33 cellular contexts compared by ENCODE assay signal in genomic region chr1:15118579-15118978, GRCh38. TPM values are rescaled to one million over a fixed set of nuclear protein-coding genes. Genes with fewer than 3 reads are reported as not detected.
"Had no signal": no experiment of that assay in that cellular context is flagged by ENCODE, and none has a peak within 500 bp of the region (broad histone marks: within the 10 kb centered on the region; RNA-seq: fewer than 3 reads in every experiment).

No MANE protein-coding gene starts in this region.

- H3K9me3 Mint-ChIP-seq: activated B cell treated with CpG ODN at 0.5 μM for 24 hours; activated CD4-positive, alpha-beta memory T cell treated with anti-CD3 and anti-CD28 coated beads, Interleukin-2, amount 10 ng/mL, durations not matched to agents 7 days and 5 days; activated CD4-positive, alpha-beta T cell treated with anti-CD3 and anti-CD28 coated beads, Interleukin-2, amount 10 ng/mL, durations not matched to agents 7 days and 5 days; activated naive CD4-positive, alpha-beta T cell treated with anti-CD3 and anti-CD28 coated beads, Interleukin-2, amount 10 ng/mL, durations not matched to agents 7 days and 5 days; activated naive CD4-positive, alpha-beta T cell treated with anti-CD3 and anti-CD28 coated beads, Interleukin-2, amount 50 U/mL, for 24 hours; activated naive CD8-positive, alpha-beta T cell treated with anti-CD3 and anti-CD28 coated beads, Interleukin-2, amount 10 ng/mL, durations not matched to agents 7 days and 5 days; activated naive CD8-positive, alpha-beta T cell treated with anti-CD3 and anti-CD28 coated beads, Interleukin-2, amount 50 U/mL, for 24 hours; activated T-cell treated with anti-CD3 and anti-CD28 coated beads, Interleukin-2, amount 50 U/mL, for 24 hours; activated T-helper 2 cell treated with anti-CD3 and anti-CD28 coated beads, Interferon-gamma antibody, Interleukin-2, Interleukin-4, amounts not matched to agents 10 μg/mL and 5 μg/mL and 100 μg/mL, durations not matched to agents 14 hours and 24 hours and 36 hours; T-helper 1 cell treated with Interleukin-12 subunit alpha and Interleukin-12 subunit beta and Interleukin-4 antibody, amounts not matched to agents 30 μg/mL and 1 μg/mL, for 36 hours; T-helper 2 cell treated with Interferon-gamma antibody and Interleukin-4, amounts not matched to agents 5 μg/mL and 100 μg/mL, for 36 hours had no signal

- H3K36me3 Mint-ChIP-seq: activated CD8-positive, alpha-beta memory T cell treated with anti-CD3 and anti-CD28 coated beads, Interleukin-2, amount 10 ng/mL, durations not matched to agents 7 days and 5 days; activated naive CD4-positive, alpha-beta T cell treated with anti-CD3 and anti-CD28 coated beads, Interleukin-2, amount 10 ng/mL, durations not matched to agents 7 days and 5 days; activated naive CD4-positive, alpha-beta T cell treated with anti-CD3 and anti-CD28 coated beads, Interleukin-2, amount 50 U/mL, for 24 hours; activated naive CD8-positive, alpha-beta T cell; activated naive CD8-positive, alpha-beta T cell treated with anti-CD3 and anti-CD28 coated beads, Interleukin-2, amount 10 ng/mL, durations not matched to agents 7 days and 5 days had no signal

- DNase-seq: activated B cell treated with CpG ODN at 0.5 μM for 24 hours; activated CD4-positive, alpha-beta memory T cell treated with anti-CD3 and anti-CD28 coated beads, Interleukin-2, amount 10 ng/mL, durations not matched to agents 7 days and 5 days; activated CD4-positive, alpha-beta T cell treated with anti-CD3 and anti-CD28 coated beads for 4 hours; activated CD4-positive, alpha-beta T cell treated with anti-CD3 and anti-CD28 coated beads, Interleukin-2, amount 10 ng/mL, durations not matched to agents 7 days and 5 days; activated CD4-positive, alpha-beta T cell treated with anti-CD3 and anti-CD28 coated beads, Interleukin-2, amount 50 U/mL, for 48 hours; activated CD4-positive, CD25-positive, alpha-beta regulatory T cell treated with anti-CD3 and anti-CD28 coated beads, Interleukin-2, amount 50 U/mL, for 72 hours; activated CD8-positive, alpha-beta memory T cell treated with anti-CD3 and anti-CD28 coated beads for 24 hours; activated CD8-positive, alpha-beta memory T cell treated with anti-CD3 and anti-CD28 coated beads, Interleukin-2, amount 10 ng/mL, durations not matched to agents 7 days and 5 days; activated CD8-positive, alpha-beta memory T cell treated with anti-CD3 and anti-CD28 coated beads, Interleukin-2, amount 50 U/mL, for 48 hours; activated CD8-positive, alpha-beta T cell treated with anti-CD3 and anti-CD28 coated beads, Interleukin-2, amount 10 ng/mL, durations not matched to agents 7 days and 5 days; activated effector memory CD4-positive, alpha-beta T cell treated with Interleukin-2 at 50 U/mL for 16 hours; activated gamma-delta T cell; activated naive CD4-positive, alpha-beta T cell treated with anti-CD3 and anti-CD28 coated beads, Interleukin-2, amount 10 ng/mL, durations not matched to agents 7 days and 5 days; activated naive CD4-positive, alpha-beta T cell treated with Interleukin-2 at 50 U/mL for 16 hours; activated naive CD8-positive, alpha-beta T cell treated with anti-CD3 and anti-CD28 coated beads, Interleukin-2, amount 10 ng/mL, durations not matched to agents 7 days and 5 days; activated naive CD8-positive, alpha-beta T cell treated with anti-CD3 and anti-CD28 coated beads, Interleukin-2, amount 50 U/mL, for 24 hours; activated T-cell treated with anti-CD3 and anti-CD28 coated beads, Interleukin-2, amount 50 U/mL, for 24 hours; activated T-cell treated with anti-CD3 and anti-CD28 coated beads, Interleukin-2, amount 50 U/mL, for 48 hours; amygdala; anterior cingulate cortex; brain microvascular endothelial cell; central memory CD4-positive, alpha-beta T cell; SW 1271; T-helper 1 cell; T-helper 2 cell; T-helper 9 cell had no signal

- H3K9me3 ChIP-seq: ascending aorta, breast epithelium had no signal

- H3K4me1 ChIP-seq: ascending aorta, breast epithelium had no signal

- H3K4me1 Mint-ChIP-seq: activated B cell treated with CpG ODN at 0.5 μM for 24 hours; activated CD4-positive, alpha-beta memory T cell treated with anti-CD3 and anti-CD28 coated beads, Interleukin-2, amount 10 ng/mL, durations not matched to agents 7 days and 5 days; activated CD4-positive, alpha-beta T cell treated with anti-CD3 and anti-CD28 coated beads, Interleukin-2, amount 10 ng/mL, durations not matched to agents 7 days and 5 days; activated CD8-positive, alpha-beta memory T cell treated with anti-CD3 and anti-CD28 coated beads, Interleukin-2, amount 10 ng/mL, durations not matched to agents 7 days and 5 days; activated naive CD4-positive, alpha-beta T cell treated with anti-CD3 and anti-CD28 coated beads, Interleukin-2, amount 10 ng/mL, durations not matched to agents 7 days and 5 days; activated naive CD4-positive, alpha-beta T cell treated with anti-CD3 and anti-CD28 coated beads, Interleukin-2, amount 50 U/mL, for 24 hours; activated naive CD8-positive, alpha-beta T cell treated with anti-CD3 and anti-CD28 coated beads, Interleukin-2, amount 10 ng/mL, durations not matched to agents 7 days and 5 days; activated naive CD8-positive, alpha-beta T cell treated with anti-CD3 and anti-CD28 coated beads, Interleukin-2, amount 50 U/mL, for 24 hours had no signal

- H3K4me3 Mint-ChIP-seq: activated B cell treated with CpG ODN at 0.5 μM for 24 hours; activated CD4-positive, alpha-beta memory T cell treated with anti-CD3 and anti-CD28 coated beads, Interleukin-2, amount 10 ng/mL, durations not matched to agents 7 days and 5 days; activated CD4-positive, alpha-beta T cell treated with anti-CD3 and anti-CD28 coated beads, Interleukin-2, amount 10 ng/mL, durations not matched to agents 7 days and 5 days; activated CD8-positive, alpha-beta memory T cell treated with anti-CD3 and anti-CD28 coated beads, Interleukin-2, amount 10 ng/mL, durations not matched to agents 7 days and 5 days; activated CD8-positive, alpha-beta T cell treated with anti-CD3 and anti-CD28 coated beads, Interleukin-2, amount 10 ng/mL, durations not matched to agents 7 days and 5 days; activated naive CD4-positive, alpha-beta T cell treated with anti-CD3 and anti-CD28 coated beads, Interleukin-2, amount 10 ng/mL, durations not matched to agents 7 days and 5 days; activated naive CD4-positive, alpha-beta T cell treated with anti-CD3 and anti-CD28 coated beads, Interleukin-2, amount 50 U/mL, for 24 hours; activated naive CD8-positive, alpha-beta T cell; activated naive CD8-positive, alpha-beta T cell treated with anti-CD3 and anti-CD28 coated beads, Interleukin-2, amount 10 ng/mL, durations not matched to agents 7 days and 5 days; activated naive CD8-positive, alpha-beta T cell treated with anti-CD3 and anti-CD28 coated beads, Interleukin-2, amount 50 U/mL, for 24 hours; activated T-cell treated with anti-CD3 and anti-CD28 coated beads, Interleukin-2, amount 50 U/mL, for 24 hours; T-helper 1 cell treated with Interleukin-12 subunit alpha and Interleukin-12 subunit beta and Interleukin-4 antibody, amounts not matched to agents 30 μg/mL and 1 μg/mL, for 36 hours; T-helper 2 cell treated with Interferon-gamma antibody and Interleukin-4, amounts not matched to agents 5 μg/mL and 100 μg/mL, for 36 hours had no signal

- H3K27me3 ChIP-seq: ascending aorta, breast epithelium had no signal

- H3K27me3 Mint-ChIP-seq: activated CD4-positive, alpha-beta T cell treated with anti-CD3 and anti-CD28 coated beads, Interleukin-2, amount 10 ng/mL, durations not matched to agents 7 days and 5 days had no signal

- H3K27ac Mint-ChIP-seq: activated B cell treated with CpG ODN at 0.5 μM for 24 hours; activated CD4-positive, alpha-beta memory T cell treated with anti-CD3 and anti-CD28 coated beads, Interleukin-2, amount 10 ng/mL, durations not matched to agents 7 days and 5 days; activated CD4-positive, alpha-beta T cell treated with anti-CD3 and anti-CD28 coated beads, Interleukin-2, amount 10 ng/mL, durations not matched to agents 7 days and 5 days; activated CD8-positive, alpha-beta memory T cell treated with anti-CD3 and anti-CD28 coated beads, Interleukin-2, amount 10 ng/mL, durations not matched to agents 7 days and 5 days; activated CD8-positive, alpha-beta T cell treated with anti-CD3 and anti-CD28 coated beads, Interleukin-2, amount 10 ng/mL, durations not matched to agents 7 days and 5 days; activated naive CD4-positive, alpha-beta T cell treated with anti-CD3 and anti-CD28 coated beads, Interleukin-2, amount 10 ng/mL, durations not matched to agents 7 days and 5 days; activated naive CD4-positive, alpha-beta T cell treated with anti-CD3 and anti-CD28 coated beads, Interleukin-2, amount 50 U/mL, for 24 hours; activated naive CD8-positive, alpha-beta T cell; activated naive CD8-positive, alpha-beta T cell treated with anti-CD3 and anti-CD28 coated beads, Interleukin-2, amount 10 ng/mL, durations not matched to agents 7 days and 5 days; activated naive CD8-positive, alpha-beta T cell treated with anti-CD3 and anti-CD28 coated beads, Interleukin-2, amount 50 U/mL, for 24 hours; activated T-cell treated with anti-CD3 and anti-CD28 coated beads, Interleukin-2, amount 50 U/mL, for 24 hours; activated T-helper 2 cell treated with anti-CD3 and anti-CD28 coated beads, Interferon-gamma antibody, Interleukin-2, Interleukin-4, amounts not matched to agents 10 μg/mL and 5 μg/mL and 100 μg/mL, durations not matched to agents 14 hours and 24 hours and 36 hours; T-helper 1 cell treated with Interleukin-12 subunit alpha and Interleukin-12 subunit beta and Interleukin-4 antibody, amounts not matched to agents 30 μg/mL and 1 μg/mL, for 36 hours; T-helper 2 cell treated with Interferon-gamma antibody and Interleukin-4, amounts not matched to agents 5 μg/mL and 100 μg/mL, for 36 hours had no signal

- H3K4me3 ChIP-seq: ascending aorta, breast epithelium had no signal

- ATAC-seq: activated CD8-positive, alpha-beta memory T cell treated with anti-CD3 and anti-CD28 coated beads, Interleukin-2, amount 10 ng/mL, durations not matched to agents 7 days and 5 days; activated CD8-positive, alpha-beta T cell treated with anti-CD3 and anti-CD28 coated beads, Interleukin-2, amount 10 ng/mL, durations not matched to agents 7 days and 5 days; activated naive CD8-positive, alpha-beta T cell treated with anti-CD3 and anti-CD28 coated beads, Interleukin-2, amount 50 U/mL, for 24 hours had no signal

- H3K27ac ChIP-seq: ascending aorta, brain microvascular endothelial cell, breast epithelium had no signal

- H3K36me3 ChIP-seq: brain microvascular endothelial cell, breast epithelium had no signal

RNA-seq across cellular contexts. Expression of gene TMEM51, which starts 35.0 kb away (rescaled TPM):
- total RNA-seq: activated B cell treated with CpG ODN at 0.5 μM for 24 hours; activated CD4-positive, alpha-beta memory T cell treated with anti-CD3 and anti-CD28 coated beads, Interleukin-2, amount 10 ng/mL, durations not matched to agents 7 days and 5 days; activated CD4-positive, alpha-beta T cell treated with anti-CD3 and anti-CD28 coated beads, Interleukin-2, amount 10 ng/mL, durations not matched to agents 7 days and 5 days; activated CD8-positive, alpha-beta memory T cell treated with anti-CD3 and anti-CD28 coated beads, Interleukin-2, amount 10 ng/mL, durations not matched to agents 7 days and 5 days; ascending aorta had no signal
